ENCODE assay signal across 8 cellular contexts in genomic region chr17:16865704-16866103, GRCh38.
A peak's percentile ranks its signal among the peaks of the same experiment; 100 is the strongest.
DNase-seq lines count a peak whose midpoint lies in the region; ATAC-seq, FAIRE-seq and TF ChIP-seq lines count a peak whose summit lies in the region.
"Not testable (repeated sequence)": the region's sequence is repeated elsewhere in the genome, so short reads cannot be mapped to it uniquely, and the experiment has no call there.

No MANE protein-coding gene starts in this region.

- not testable (repeated sequence) for H3K27ac ChIP-seq in A673 (ENCODE audit: low read depth, low read length, poor library complexity, severe bottlenecking); K562 (ENCODE audit: extremely low read depth, low read depth, low read length); thoracic aorta

- not testable (repeated sequence) for TF ChIP-seq EP300 in K562 (IDR thresholded peaks at IDR 0.05; ENCODE audit: low read length)

- H2AFZ ChIP-seq in K562 (ENCODE audit: low read depth, low read length), result not testable (repeated sequence)

- not testable (repeated sequence) for TF ChIP-seq POLR2A in K562 (conservative IDR thresholded peaks at IDR 0.05)

- H4K20me1 ChIP-seq in K562 (replicated peaks; ENCODE audit: control insufficient read depth, insufficient read depth, low read length), result not testable (repeated sequence)

- H3K4me1 ChIP-seq in A673 (ENCODE audit: insufficient read depth, low read length, poor library complexity, severe bottlenecking); K562 (replicated peaks in 1 of 2; ENCODE audit: control insufficient read depth in 2 of 2, insufficient read depth in 2 of 2, low read length in 2 of 2): not testable (repeated sequence)
- H3K4me1 ChIP-seq in thoracic aorta (ENCODE audit: control insufficient read depth in 1 of 2, low read depth in 2 of 2), result peaks cover 0 to 16% of the 10 kb centered on the region in 2 donors

- H3K36me3 ChIP-seq in A673 (ENCODE audit: insufficient read depth, low read length, poor library complexity, severe bottlenecking); K562 (ENCODE audit: control insufficient read depth, insufficient read depth, low read length); thoracic aorta: not testable (repeated sequence)

- not testable (repeated sequence) for H3K79me2 ChIP-seq in K562 (ENCODE audit: control insufficient read depth, insufficient read depth, low read length)

- POLR2A ChIA-PET in A673 (lab: Charles Lee; ENCODE audit: low non-redundant PET); K562 (lab: Yijun Ruan, JAX): not testable (repeated sequence)

- WGBS in K562 (ENCODE audit: insufficient coverage, low coverage, missing lambda C conversion rate), result 0% methylated on average over 1 of the region's 8 CpGs

- H3K4me3 ChIP-seq in A673 (ENCODE audit: low read depth, low read length, poor library complexity, severe bottlenecking); K562; fibroblast of mammary gland (ENCODE audit: control insufficient read depth, low read depth, low read length); thoracic aorta: not testable (repeated sequence)

- CTCF ChIA-PET in A673 (lab: Charles Lee); K562 (lab: Yijun Ruan, JAX; ENCODE audit: low intra/inter-chr PET ratio): not testable (repeated sequence)

- not testable (repeated sequence) for H3K9ac ChIP-seq in K562 (ENCODE audit: insufficient read depth in 1 of 2, low read depth in 2 of 2, low read length in 2 of 2)

- ATAC-seq in K562 (peak; percentile 59; the same call in 2 of the 3 replicates), thoracic aorta (ENCODE audit: insufficient number of reproducible peaks, low FRiP score, low read depth) (peak; percentile 71)

- TF ChIP-seq RAD21 in K562 (CRISPR knock-in tag; conservative IDR thresholded peaks at IDR 0.05 in 1 of 2, IDR thresholded peaks at IDR 0.05 in 1 of 2), result not testable (repeated sequence)

- H3K9me1 ChIP-seq in K562 (ENCODE audit: control insufficient read depth, insufficient read depth, low read length), result not testable (repeated sequence)

- intact Hi-C loops in A673 (cut with micrococcal nuclease; ENCODE audit: unreplicated experiment); K562 (cut with micrococcal nuclease): not testable (repeated sequence)

- BruUV-seq in A673 (replicated peaks; lab: Mats Ljungman, UMichigan); K562 (replicated peaks; lab: Mats Ljungman, UMichigan): not testable (repeated sequence)

- H3K27me3 ChIP-seq in A673 (replicated peaks; ENCODE audit: insufficient read depth, low read depth, low read length, poor library complexity); K562 (ENCODE audit: control insufficient read depth in 2 of 2, insufficient read depth in 2 of 2, low read length in 2 of 2); thoracic aorta (replicated peaks; ENCODE audit: insufficient read depth): not testable (repeated sequence)

- peak; percentile 78 for FAIRE-seq in K562 (lab: Jason Lieb, UNC)

- in situ Hi-C loops in K562 (cut with MboI), result not testable (repeated sequence)

- H3K4me2 ChIP-seq in K562 (ENCODE audit: insufficient read depth, low read length), result not testable (repeated sequence)

- DNase-seq in A673 (ENCODE audit: low spot score) (peak; percentile 27), EL (peak; percentile 14), NCI-H69 (lab: John Stamatoyannopoulos, UW) (peak; percentile 10), fibroblast of mammary gland (ENCODE audit: low read depth) (peak; percentile 7), inferior parietal cortex (ENCODE audit: extremely low spot score) (peak; percentile 15), midbrain (lab: John Stamatoyannopoulos, UW) (peak; percentile 20)
- not testable (repeated sequence) for DNase-seq in K562 (ENCODE audit: extremely low read depth in 1 of 4, low spot score in 3 of 4); thoracic aorta (ENCODE audit: low spot score)

- not testable (repeated sequence) for H3K9me3 ChIP-seq in A673 (ENCODE audit: low read depth, low read length, poor library complexity, severe bottlenecking); K562 (replicated peaks; ENCODE audit: control insufficient read depth, insufficient read depth, low read depth, low read length); thoracic aorta

- TF ChIP-seq CTCF in A673 (conservative IDR thresholded peaks at IDR 0.05; ENCODE audit: low read depth, low read length); K562 (IDR thresholded peaks at IDR 0.05 in 2 of 3, conservative IDR thresholded peaks at IDR 0.05 in 1 of 3; ENCODE audit: insufficient read depth in 2 of 3, low read depth in 1 of 3, low read length in 3 of 3); fibroblast of mammary gland (conservative IDR thresholded peaks at IDR 0.05; ENCODE audit: control insufficient read depth, insufficient read depth, low read depth, low read length); thoracic aorta (IDR thresholded peaks at IDR 0.05): not testable (repeated sequence)
